4 cellular contexts compared by ENCODE assay signal in genomic region chr7:44506592-44507288, GRCh38. TPM values are rescaled to one million over a fixed set of nuclear protein-coding genes. Genes with fewer than 3 reads are reported as not detected.
"Had no signal": no experiment of that assay in that cellular context is flagged by ENCODE, and none has a peak within 500 bp of the region (broad histone marks: within the 10 kb centered on the region; RNA-seq: fewer than 3 reads in every experiment).

No MANE protein-coding gene starts in this region.

RNA-seq across cellular contexts. Expression of gene NPC1L1, which starts 34.4 kb away (rescaled TPM):
- total RNA-seq: osteoblast, right atrium auricular region, urinary bladder had no signal
- polyA plus RNA-seq: neural cell had no signal
